25 cellular contexts compared by ENCODE assay signal in the genomic region with DNA sequence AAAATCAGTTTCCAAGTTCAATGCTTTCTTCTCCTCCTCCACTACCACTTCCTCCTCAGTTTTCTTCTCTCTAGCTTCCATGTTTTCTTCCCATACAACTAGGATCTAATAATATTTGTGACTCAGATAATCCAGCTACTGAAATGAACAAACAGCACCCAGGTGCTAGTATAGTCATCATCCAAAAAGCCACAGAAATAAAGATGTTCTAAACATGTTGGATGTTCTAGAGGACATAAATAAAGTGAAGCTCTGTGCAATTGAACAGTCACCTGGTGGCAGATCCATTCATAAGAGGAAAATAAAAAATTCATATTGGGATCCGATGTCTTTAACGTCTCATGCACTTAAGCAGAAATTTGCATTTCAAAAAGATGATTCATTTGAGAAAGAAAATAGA.
DNase-seq lines count a peak whose midpoint lies in the region; ATAC-seq, FAIRE-seq and TF ChIP-seq lines count a peak whose summit lies in the region.
"Had no signal": no experiment of that assay in that cellular context is flagged by ENCODE, and none has a peak within 500 bp of the region (broad histone marks: within the 10 kb centered on the region; RNA-seq: fewer than 3 reads in every experiment).

No MANE protein-coding gene starts in this region.

- H3K4me1 Mint-ChIP-seq in activated CD4-positive, alpha-beta T cell treated with anti-CD3 and anti-CD28 coated beads for 36 hours, result peaks cover 22% of the 10 kb centered on the region
- H3K4me1 Mint-ChIP-seq in activated naive CD4-positive, alpha-beta T cell treated with anti-CD3 and anti-CD28 coated beads, Interleukin-2, amount 10 ng/mL, durations not matched to agents 7 days and 5 days, result peaks cover 39% of the 10 kb centered on the region

- CTCF ChIA-PET in activated CD4-positive, alpha-beta T cell treated with anti-CD3 and anti-CD28 coated beads for 36 hours (lab: Charles Lee), result interaction anchor here (0.9 kb wide), 1 partner anchor 56 kb away, joined by 4 read pairs; no protein-coding TSS in a partner anchor
- CTCF ChIA-PET in activated naive CD4-positive, alpha-beta T cell treated with anti-CD3 and anti-CD28 coated beads, Interleukin-2, amount 10 ng/mL, durations not matched to agents 7 days and 5 days (lab: Charles Lee), result no interaction called here
- CTCF ChIA-PET in K562 (lab: Yijun Ruan, JAX; ENCODE audit: low intra/inter-chr PET ratio), result no interaction called here

- POLR2A ChIA-PET in activated CD4-positive, alpha-beta T cell treated with anti-CD3 and anti-CD28 coated beads for 36 hours (lab: Charles Lee), result interaction anchor here (0.5 to 1.1 kb wide), 2 partner anchors 243 to 293 kb away, joined by 4 to 5 read pairs; no protein-coding TSS in a partner anchor
- POLR2A ChIA-PET in K562 (lab: Yijun Ruan, JAX), result interaction anchor here (0.5 to 1.3 kb wide), 2 partner anchors 11 to 215 kb away, joined by 3 to 4 read pairs; no protein-coding TSS in a partner anchor

- no peak overlapping the region for H3K4me3 Mint-ChIP-seq in activated CD4-positive, alpha-beta T cell treated with anti-CD3 and anti-CD28 coated beads for 36 hours
- no peak overlapping the region for H3K4me3 Mint-ChIP-seq in activated naive CD4-positive, alpha-beta T cell treated with anti-CD3 and anti-CD28 coated beads, Interleukin-2, amount 10 ng/mL, durations not matched to agents 7 days and 5 days
- H3K4me3 Mint-ChIP-seq: CD14-positive monocyte; CD4-positive, alpha-beta T cell; CD8-positive, alpha-beta memory T cell had no signal

- H3K9me3 Mint-ChIP-seq in activated CD4-positive, alpha-beta T cell treated with anti-CD3 and anti-CD28 coated beads for 36 hours (ENCODE audit: low read depth), result no peaks in the 10 kb centered on the region
- no peaks in the 10 kb centered on the region for H3K9me3 Mint-ChIP-seq in activated naive CD4-positive, alpha-beta T cell treated with anti-CD3 and anti-CD28 coated beads, Interleukin-2, amount 50 U/mL, for 72 hours
- no peaks in the 10 kb centered on the region for H3K9me3 Mint-ChIP-seq in activated naive CD4-positive, alpha-beta T cell treated with anti-CD3 and anti-CD28 coated beads, Interleukin-2, amount 10 ng/mL, durations not matched to agents 7 days and 5 days
- H3K9me3 Mint-ChIP-seq: CD4-positive, alpha-beta T cell; CD8-positive, alpha-beta memory T cell had no signal

- BruUV-seq in K562 (replicated peaks; lab: Mats Ljungman, UMichigan), result no TSS peak

- peak overlapping the region; percentile 70 for H2AFZ ChIP-seq in K562 (ENCODE audit: low read depth, low read length)
- H2AFZ ChIP-seq: GM23248 had no signal

- TF ChIP-seq EP300 in K562 (IDR thresholded peaks at IDR 0.05; ENCODE audit: low read length), result no peak

- no peaks in the 10 kb centered on the region for H3K79me2 ChIP-seq in K562 (ENCODE audit: control insufficient read depth, insufficient read depth, low read length)

- no peak for TF ChIP-seq POLR2A in K562 (conservative IDR thresholded peaks at IDR 0.05)

- TF ChIP-seq RAD21 in K562 (CRISPR knock-in tag; conservative IDR thresholded peaks at IDR 0.05 in 1 of 2, IDR thresholded peaks at IDR 0.05 in 1 of 2), result no peak

- intact Hi-C loops in activated CD4-positive, alpha-beta T cell treated with anti-CD3 and anti-CD28 coated beads for 36 hours (cut with DNase I, micrococcal nuclease), result no loop called here
- intact Hi-C loops in K562 (cut with micrococcal nuclease), result no loop called here

- H3K9me3 ChIP-seq in K562 (replicated peaks; ENCODE audit: control insufficient read depth, insufficient read depth, low read depth, low read length), result no peaks in the 10 kb centered on the region
- H3K9me3 ChIP-seq: BE2C had no signal

- H3K27ac Mint-ChIP-seq in activated CD4-positive, alpha-beta T cell treated with anti-CD3 and anti-CD28 coated beads for 36 hours, result no peak overlapping the region
- H3K27ac Mint-ChIP-seq in activated naive CD4-positive, alpha-beta T cell treated with anti-CD3 and anti-CD28 coated beads, Interleukin-2, amount 50 U/mL, for 72 hours, result no peak overlapping the region
- H3K27ac Mint-ChIP-seq in activated naive CD4-positive, alpha-beta T cell treated with anti-CD3 and anti-CD28 coated beads, Interleukin-2, amount 10 ng/mL, durations not matched to agents 7 days and 5 days, result no peak overlapping the region
- H3K27ac Mint-ChIP-seq: CD14-positive monocyte; CD4-positive, alpha-beta T cell; CD8-positive, alpha-beta memory T cell had no signal

- no peaks in the 10 kb centered on the region for H3K27me3 Mint-ChIP-seq in activated CD4-positive, alpha-beta T cell treated with anti-CD3 and anti-CD28 coated beads for 36 hours
- H3K27me3 Mint-ChIP-seq in activated naive CD4-positive, alpha-beta T cell treated with anti-CD3 and anti-CD28 coated beads, Interleukin-2, amount 10 ng/mL, durations not matched to agents 7 days and 5 days, result no peaks in the 10 kb centered on the region
- H3K27me3 Mint-ChIP-seq: CD4-positive, alpha-beta T cell had no signal

- H3K4me3 ChIP-seq in K562, result no peak overlapping the region
- H3K4me3 ChIP-seq: BLaER1 treated with 17β-estradiol and CSF1 and Interleukin-3, amounts not matched to agents 10 nM and 100 nM; GM23248 had no signal

- FAIRE-seq in K562 (lab: Jason Lieb, UNC), result no peak
- FAIRE-seq: A204.1, D721Med, GM19239, H1 had no signal

- 4% methylated on average over 2 of the region's 2 CpGs for WGBS in K562 (ENCODE audit: insufficient coverage, low coverage, missing lambda C conversion rate)

- H3K9ac ChIP-seq in K562 (ENCODE audit: insufficient read depth in 1 of 2, low read depth in 2 of 2, low read length in 2 of 2), result no peak overlapping the region
- H3K9ac ChIP-seq: BLaER1 treated with 17β-estradiol and CSF1 and Interleukin-3, amounts not matched to agents 10 nM and 100 nM; GM23248 had no signal

- no peak overlapping the region for H3K4me2 ChIP-seq in K562 (ENCODE audit: insufficient read depth, low read length)
- H3K4me2 ChIP-seq: BLaER1 treated with 17β-estradiol and CSF1 and Interleukin-3, amounts not matched to agents 10 nM and 100 nM had no signal

- H3K4me1 ChIP-seq in K562 (replicated peaks in 1 of 2; ENCODE audit: control insufficient read depth in 2 of 2, insufficient read depth in 2 of 2, low read length in 2 of 2), result peaks cover 0 to 35% of the 10 kb centered on the region in 2 experiments; a peak in 3 of 5 replicates
- H3K4me1 ChIP-seq: BE2C had no signal

- DNase-seq in activated CD4-positive, alpha-beta T cell treated with anti-CD3 and anti-CD28 coated beads for 36 hours, result no peak
- no peak for DNase-seq in activated CD4-positive, alpha-beta T cell treated with anti-CD3 and anti-CD28 coated beads for 1 hour
- no peak for DNase-seq in activated naive CD4-positive, alpha-beta T cell treated with anti-CD3 and anti-CD28 coated beads, Interleukin-2, amount 50 U/mL, for 72 hours (ENCODE audit: low spot score in 2 of 2)
- DNase-seq in activated naive CD4-positive, alpha-beta T cell treated with anti-CD3 and anti-CD28 coated beads, Interleukin-2, amount 10 ng/mL, durations not matched to agents 7 days and 5 days, result no peak
- DNase-seq in K562 (ENCODE audit: extremely low read depth in 1 of 4, low spot score in 3 of 4), result no peak
- no peak for DNase-seq in HK-2 (ENCODE audit: unreplicated experiment)
- DNase-seq in Kasumi-1 (lab: John Stamatoyannopoulos, UW), result no peak
- DNase-seq: AML-193; BE2C; CD4-positive, alpha-beta T cell; CD8-positive, alpha-beta memory T cell; DMS 273 treated with DMSO at 0.1 percent for 48 hours; DMS79; EL; GDM1; GM23248; H7; HCEC 1CT had no signal

- no peaks in the 10 kb centered on the region for H3K36me3 ChIP-seq in K562 (ENCODE audit: control insufficient read depth, insufficient read depth, low read length)
- H3K36me3 ChIP-seq: BE2C; BLaER1 treated with 17β-estradiol and CSF1 and Interleukin-3, amounts not matched to agents 10 nM and 100 nM had no signal

- peak; percentile 65 for ATAC-seq in activated CD4-positive, alpha-beta T cell treated with anti-CD3 and anti-CD28 coated beads for 36 hours
- ATAC-seq in activated naive CD4-positive, alpha-beta T cell treated with anti-CD3 and anti-CD28 coated beads, Interleukin-2, amount 50 U/mL, for 72 hours, result peak; percentile 36 to 68
- no peak for ATAC-seq in K562

- H3K36me3 Mint-ChIP-seq in activated CD4-positive, alpha-beta T cell treated with anti-CD3 and anti-CD28 coated beads for 36 hours (ENCODE audit: low read depth), result no peaks in the 10 kb centered on the region
- no peaks in the 10 kb centered on the region for H3K36me3 Mint-ChIP-seq in activated naive CD4-positive, alpha-beta T cell treated with anti-CD3 and anti-CD28 coated beads, Interleukin-2, amount 50 U/mL, for 72 hours
- no peaks in the 10 kb centered on the region for H3K36me3 Mint-ChIP-seq in activated naive CD4-positive, alpha-beta T cell treated with anti-CD3 and anti-CD28 coated beads, Interleukin-2, amount 10 ng/mL, durations not matched to agents 7 days and 5 days
- H3K36me3 Mint-ChIP-seq: CD14-positive monocyte; CD8-positive, alpha-beta memory T cell had no signal

- no peaks in the 10 kb centered on the region for H3K9me1 ChIP-seq in K562 (ENCODE audit: control insufficient read depth, insufficient read depth, low read length)

- no peak overlapping the region for H3K27ac ChIP-seq in K562 (ENCODE audit: extremely low read depth, low read depth, low read length)
- H3K27ac ChIP-seq: 22Rv1; BLaER1 treated with 17β-estradiol and CSF1 and Interleukin-3, amounts not matched to agents 10 nM and 100 nM; GM23248 had no signal

- H4K20me1 ChIP-seq in K562 (replicated peaks; ENCODE audit: control insufficient read depth, insufficient read depth, low read length), result no peaks in the 10 kb centered on the region
- H4K20me1 ChIP-seq: BLaER1 treated with 17β-estradiol and CSF1 and Interleukin-3, amounts not matched to agents 10 nM and 100 nM had no signal

- in situ Hi-C loops in K562 (cut with MboI), result no loop called here

- TF ChIP-seq CTCF in K562 (IDR thresholded peaks at IDR 0.05 in 2 of 3, conservative IDR thresholded peaks at IDR 0.05 in 1 of 3; ENCODE audit: insufficient read depth in 2 of 3, low read depth in 1 of 3, low read length in 3 of 3), result no peak

- no peaks in the 10 kb centered on the region for H3K27me3 ChIP-seq in K562 (ENCODE audit: control insufficient read depth in 2 of 2, insufficient read depth in 2 of 2, low read length in 2 of 2)
- H3K27me3 ChIP-seq: BLaER1 treated with 17β-estradiol and CSF1 and Interleukin-3, amounts not matched to agents 10 nM and 100 nM had no signal

TF ChIP-seq in K562, 482 proteins besides CTCF, POLR2A, EP300 and RAD21:
- no peak for TF ChIP-seq CHD2 (IDR thresholded peaks at IDR 0.05; ENCODE audit: low read depth, low read length)
- no peak for TF ChIP-seq GABPA (tag; conservative IDR thresholded peaks at IDR 0.05; ENCODE audit: low read depth)
- no peak for TF ChIP-seq ZNF644 (tag; IDR thresholded peaks at IDR 0.05; ENCODE audit: low read depth)
- TF ChIP-seq, protein P1, sequence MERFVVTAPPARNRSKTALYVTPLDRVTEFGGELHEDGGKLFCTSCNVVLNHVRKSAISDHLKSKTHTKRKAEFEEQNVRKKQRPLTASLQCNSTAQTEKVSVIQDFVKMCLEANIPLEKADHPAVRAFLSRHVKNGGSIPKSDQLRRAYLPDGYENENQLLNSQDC (CRISPR knock-in tag; IDR thresholded peaks at IDR 0.05), result no peak
- TF ChIP-seq NBN (IDR thresholded peaks at IDR 0.05; ENCODE audit: low read depth), result no peak
- no peak for TF ChIP-seq MEF2A (IDR thresholded peaks at IDR 0.05; ENCODE audit: control insufficient read depth, low read depth, low read length)
TF ChIP-seq in K562: peak in this region for 0.
